ENCODE assay signal across 26 cellular contexts in genomic region chr12:25248137-25248536, GRCh38. TPM values are rescaled to one million over a fixed set of nuclear protein-coding genes. Genes with fewer than 3 reads are reported as not detected.
DNase-seq lines count a peak whose midpoint lies in the region; ATAC-seq, FAIRE-seq and TF ChIP-seq lines count a peak whose summit lies in the region.
"Had no signal": no experiment of that assay in that cellular context is flagged by ENCODE, and none has a peak within 500 bp of the region (broad histone marks: within the 10 kb centered on the region; RNA-seq: fewer than 3 reads in every experiment).

No MANE protein-coding gene starts in this region.

- H2AFZ ChIP-seq in GM23338, result no peak overlapping the region
- H2AFZ ChIP-seq in GM12878 (ENCODE audit: control insufficient read depth, low read depth, low read length), result no peak overlapping the region

- H3F3A ChIP-seq in GM23338 (replicated peaks; ENCODE audit: low read depth), result no peaks in the 10 kb centered on the region

- H3K4me1 ChIP-seq in GM23338 (ENCODE audit: insufficient read depth) (peaks cover 4% of the 10 kb centered on the region), GM12878 (ENCODE audit: control insufficient read depth, insufficient read depth, low read length) (peaks cover 2% of the 10 kb centered on the region)

- BruUV-seq in GM12878 (replicated peaks; lab: Mats Ljungman, UMichigan), result no TSS peak

- H3K4me3 ChIP-seq in GM23338 (no peak overlapping the region), GM12878 (no peak overlapping the region)
- H3K4me3 ChIP-seq: body of pancreas, heart right ventricle, ovary, SJSA1, testis had no signal

- FAIRE-seq in GM12878 (lab: Jason Lieb, UNC), result no peak

- no peak overlapping the region for H3K9ac ChIP-seq in GM12878 (ENCODE audit: control insufficient read depth, insufficient read depth, low read length)

- H4K20me1 ChIP-seq in GM23338 (replicated peaks; ENCODE audit: insufficient read depth) (peaks cover 31% of the 10 kb centered on the region), GM12878 (ENCODE audit: control insufficient read depth, insufficient read depth) (no peaks in the 10 kb centered on the region)

- 98% methylated on average over 20 of the region's 20 CpGs for WGBS in GM12878 (ENCODE audit: insufficient coverage, insufficient replicate concordance, low lambda C conversion rate, missing lambda C conversion rate)

- RAD21 ChIA-PET in GM12878 (lab: Charles Lee; ENCODE audit: unreplicated experiment), result no interaction called here

- no peak overlapping the region for H3K4me3 Mint-ChIP-seq in CD4-positive, alpha-beta T cell
- H3K4me3 Mint-ChIP-seq in GM23338, result 0 out of 3 replicates have a peak overlapping the region, but pooled peaks have one; percentile 27
- peak overlapping the region; percentile 61 for H3K4me3 Mint-ChIP-seq in nephron progenitor cell
- H3K4me3 Mint-ChIP-seq: activated CD8-positive, alpha-beta memory T cell treated with anti-CD3 and anti-CD28 coated beads, Interleukin-2, amount 10 ng/mL, durations not matched to agents 7 days and 5 days; memory B cell had no signal

- intact Hi-C loops in CD4-positive, alpha-beta T cell (cut with DNase I, micrococcal nuclease), result loop anchor here in 1 of 2 experiments (10.0 kb wide), 1 partner anchor 77 kb away; no protein-coding TSS in a partner anchor
- intact Hi-C loops in GM12878 (cut with micrococcal nuclease; ENCODE audit: unreplicated experiment), result no loop called here

- peaks cover 53% of the 10 kb centered on the region for H3K36me3 Mint-ChIP-seq in CD4-positive, alpha-beta T cell (ENCODE audit: low read depth)
- H3K36me3 Mint-ChIP-seq in GM23338 (ENCODE audit: low read depth), result peaks cover 13% of the 10 kb centered on the region; the same call in 2 of the 3 replicates
- H3K36me3 Mint-ChIP-seq in nephron progenitor cell (ENCODE audit: low read depth), result peaks cover 35% of the 10 kb centered on the region

- H3K36me3 ChIP-seq in GM23338 (ENCODE audit: insufficient read depth) (no peaks in the 10 kb centered on the region), GM12878 (ENCODE audit: control insufficient read depth in 2 of 2, insufficient read depth in 2 of 2, low read length in 1 of 2) (no peaks in the 10 kb centered on the region; a peak in 1 of 4 replicates)
- H3K36me3 ChIP-seq: ovary had no signal

- peak overlapping the region; percentile 85 for H3K27ac Mint-ChIP-seq in CD4-positive, alpha-beta T cell
- 0 out of 2 replicates have a peak overlapping the region, but pooled peaks have one; percentile 50 for H3K27ac Mint-ChIP-seq in GM23338
- H3K27ac Mint-ChIP-seq in nephron progenitor cell, result no peak overlapping the region
- H3K27ac Mint-ChIP-seq: activated CD8-positive, alpha-beta memory T cell treated with anti-CD3 and anti-CD28 coated beads, Interleukin-2, amount 10 ng/mL, durations not matched to agents 7 days and 5 days; stimulated activated naive B cell treated with anti-CD40 and anti-IgM and Interleukin-4, amounts not matched to agents 10 μg/mL and 1 μg/mL and 100 μg/mL, for 72 hours had no signal

- POLR2A ChIA-PET in CD4-positive, alpha-beta T cell (lab: Charles Lee), result interaction anchor here (1.2 to 1.6 kb wide), 3 partner anchors 76 to 137 kb away, joined by 3 to 6 read pairs (median 4); no protein-coding TSS in a partner anchor
- POLR2A ChIA-PET in GM12878 (lab: Charles Lee), result interaction anchor here (1.6 kb wide), 1 partner anchor 73 kb away, joined by 3 read pairs; no protein-coding TSS in a partner anchor

- no peak for DNase-seq in CD4-positive, alpha-beta T cell
- DNase-seq in GM23338 (ENCODE audit: low spot score) (peak; percentile 50), GM12878 (ENCODE audit: low read depth, low spot score) (no peak), nephron progenitor cell (no peak), iPS-NIHi11 (ENCODE audit: low spot score) (no peak), A172 (ENCODE audit: low spot score) (no peak)
- DNase-seq: activated CD4-positive, alpha-beta T cell treated with anti-CD3 and anti-CD28 coated beads for 48 hours; activated CD8-positive, alpha-beta memory T cell treated with anti-CD3 and anti-CD28 coated beads, Interleukin-2, amount 10 ng/mL, durations not matched to agents 7 days and 5 days; activated effector memory CD4-positive, alpha-beta T cell treated with Interleukin-2 at 50 U/mL for 16 hours; body of pancreas; CD4-positive, alpha-beta memory T cell; effector CD4-positive, alpha-beta T cell; heart right ventricle; left colon; NCI-H1092; NCI-H187 treated with DMSO at 0.1 percent for 48 hours; NCI-H524 treated with DMSO at 0.1 percent for 48 hours; ovary; stimulated activated CD4-positive, alpha-beta T cell treated with anti-CD3 and anti-CD28 coated beads, Interleukin-4, amount 100 ng/mL, for 1 hour; stimulated activated naive B cell treated with anti-CD40 and anti-IgM and Interleukin-4, amounts not matched to agents 10 μg/mL and 1 μg/mL and 100 μg/mL, for 72 hours; testis had no signal

- SMC1A ChIA-PET in GM12878 (lab: Charles Lee; ENCODE audit: uncharacterized antibody, unreplicated experiment), result interaction anchor here (0.8 to 1.4 kb wide), 6 partner anchors 14 to 346 kb away, joined by 3 to 12 read pairs (median 4); no protein-coding TSS in a partner anchor

- H3K9me3 Mint-ChIP-seq in CD4-positive, alpha-beta T cell, result no peaks in the 10 kb centered on the region
- H3K9me3 Mint-ChIP-seq in GM23338, result no peaks in the 10 kb centered on the region
- H3K9me3 Mint-ChIP-seq in nephron progenitor cell, result peaks cover 4% of the 10 kb centered on the region
- H3K9me3 Mint-ChIP-seq: CD4-positive, alpha-beta memory T cell had no signal

- TF ChIP-seq EP300 in GM12878 (IDR thresholded peaks at IDR 0.05; ENCODE audit: borderline replicate concordance in 1 of 2, control insufficient read depth in 1 of 2, low read depth in 2 of 2, low read length in 2 of 2), result no peak

- peaks cover 70% of the 10 kb centered on the region for H3K4me1 Mint-ChIP-seq in CD4-positive, alpha-beta T cell (ENCODE audit: low read depth)
- H3K4me1 Mint-ChIP-seq in GM23338 (peaks cover 24% of the 10 kb centered on the region), nephron progenitor cell (peaks cover 33% of the 10 kb centered on the region)

- TF ChIP-seq CTCF in CD4-positive, alpha-beta T cell (IDR thresholded peaks at IDR 0.05), result no peak
- TF ChIP-seq CTCF in GM23338 (conservative IDR thresholded peaks at IDR 0.05; ENCODE audit: low read depth in 2 of 2) (no peak), GM12878 (IDR thresholded peaks at IDR 0.05 in 2 of 3, conservative IDR thresholded peaks at IDR 0.05 in 1 of 3; ENCODE audit: control insufficient read depth in 2 of 3, extremely low read depth in 1 of 3, insufficient read depth in 1 of 3, low read depth in 3 of 3, low read length in 3 of 3) (no peak), nephron progenitor cell (IDR thresholded peaks at IDR 0.05) (no peak)

- in situ Hi-C loops in GM12878 (cut with MboI), result no loop called here

- H3K9me3 ChIP-seq in CD4-positive, alpha-beta T cell (ENCODE audit: control insufficient read depth, low read length), result no peaks in the 10 kb centered on the region
- no peaks in the 10 kb centered on the region; the same call in 1 of the 3 replicates for H3K9me3 ChIP-seq in GM12878 (replicated peaks; ENCODE audit: control insufficient read depth, insufficient read depth, low read length)
- H3K9me3 ChIP-seq: body of pancreas, heart right ventricle, ovary, SJSA1, testis had no signal

- H3K27me3 Mint-ChIP-seq in CD4-positive, alpha-beta T cell, result no peaks in the 10 kb centered on the region
- H3K27me3 Mint-ChIP-seq in GM23338 (ENCODE audit: insufficient read depth, low read depth, poor library complexity) (peaks cover 4% of the 10 kb centered on the region), nephron progenitor cell (ENCODE audit: low read depth, poor library complexity) (peaks cover under 1% of the 10 kb centered on the region)
- H3K27me3 Mint-ChIP-seq: CD4-positive, alpha-beta memory T cell; memory B cell; stimulated activated naive B cell treated with anti-CD40 and anti-IgM and Interleukin-4, amounts not matched to agents 10 μg/mL and 1 μg/mL and 100 μg/mL, for 72 hours had no signal

- H3K27me3 ChIP-seq in CD4-positive, alpha-beta T cell (ENCODE audit: control insufficient read depth, insufficient read depth, low read length), result no peaks in the 10 kb centered on the region
- peaks cover 13% of the 10 kb centered on the region; the same call in 1 of the 2 replicates for H3K27me3 ChIP-seq in GM23338 (ENCODE audit: insufficient read depth)
- no peaks in the 10 kb centered on the region for H3K27me3 ChIP-seq in GM12878 (replicated peaks in 1 of 2; ENCODE audit: control insufficient read depth in 2 of 2, insufficient read depth in 2 of 2, low read length in 1 of 2)
- H3K27me3 ChIP-seq: body of pancreas, heart right ventricle, ovary, SJSA1, testis had no signal

- no peaks in the 10 kb centered on the region for H3K9me2 ChIP-seq in GM23338 (ENCODE audit: insufficient read depth)

- H3K4me2 ChIP-seq in GM23338 (no peak overlapping the region), GM12878 (ENCODE audit: control insufficient read depth, insufficient read depth) (no peak overlapping the region)

- CTCF ChIA-PET in CD4-positive, alpha-beta T cell (lab: Charles Lee), result interaction anchor here (1.8 kb wide), 1 partner anchor 139 kb away, joined by 10 read pairs; no protein-coding TSS in a partner anchor
- CTCF ChIA-PET in GM12878 (lab: Yijun Ruan, JAX), result no interaction called here

- TF ChIP-seq POLR2A in GM12878 (IDR thresholded peaks at IDR 0.05; ENCODE audit: low read depth, low read length), result no peak

- H3K79me2 ChIP-seq in GM23338 (replicated peaks; ENCODE audit: insufficient read depth) (peaks cover 71% of the 10 kb centered on the region), GM12878 (ENCODE audit: control insufficient read depth, insufficient read depth, low read length) (peaks cover 31% of the 10 kb centered on the region)

- ATAC-seq in CD4-positive, alpha-beta T cell (ENCODE audit: poor library complexity), result no peak
- ATAC-seq in GM23338, result no peak
- no peak for ATAC-seq in GM12878
- no peak for ATAC-seq in HG03439 (IDR thresholded peaks at IDR 0.05; ENCODE audit: unreplicated experiment)
- ATAC-seq: activated CD8-positive, alpha-beta memory T cell treated with anti-CD3 and anti-CD28 coated beads, Interleukin-2, amount 10 ng/mL, durations not matched to agents 7 days and 5 days; body of pancreas; heart right ventricle; left colon; stimulated activated naive B cell treated with anti-CD40 and anti-IgM and Interleukin-4, amounts not matched to agents 10 μg/mL and 1 μg/mL and 100 μg/mL, for 72 hours had no signal

- H3K27ac ChIP-seq in CD4-positive, alpha-beta T cell (ENCODE audit: low read depth, low read length), result no peak overlapping the region
- H3K27ac ChIP-seq in GM23338 (ENCODE audit: low read depth), result no peak overlapping the region
- no peak overlapping the region for H3K27ac ChIP-seq in GM12878 (ENCODE audit: control insufficient read depth, insufficient read depth)
- H3K27ac ChIP-seq: body of pancreas, heart right ventricle, ovary, SJSA1, testis had no signal

- TF ChIP-seq RAD21 in GM12878 (IDR thresholded peaks at IDR 0.05; ENCODE audit: insufficient read depth, low read depth, low read length), result no peak

RNA-seq across cellular contexts. Expression of gene KRAS, which starts 2.6 kb away (rescaled TPM):
- 10 to 100 TPM; 45.0 to 48.7 TPM for total RNA-seq in CD4-positive, alpha-beta T cell
- 51.0 and 54.7 TPM in 2 replicates for total RNA-seq in GM23338 (2014; rRNA removed; shearing (Covaris generic))
- polyA plus RNA-seq in GM23338 (2016; fragmentation: Nextera tagmentation; extraction: Ambion mirVana) (101 and 131 TPM in 2 replicates), GM12878 (2011; rRNA removed) (23.8 and 38.7 TPM in 2 replicates), GM12878 (2014; fragmentation: Illumina TruSeq; extraction: Trizol) (9.3 and 12.5 TPM in 2 replicates), GM12878 (2014; fragmentation: Nextera tagmentation; extraction: Ambion mirVana) (1 to 10 TPM; 3.1 to 6.1 TPM), GM12878 (2014; rRNA removed) (4.8 and 6.1 TPM in 2 replicates), GM12878 (2016; fragmentation: Nextera tagmentation; extraction: Ambion mirVana) (10 to 100 TPM; 15.7 to 17.6 TPM)
- total RNA-seq in GM12878 (2013; cell fraction: nucleolus; rRNA removed), result 8.9 and 9.4 TPM in 2 replicates
- total RNA-seq in GM12878 (2014; rRNA removed) (4.9 and 5.6 TPM in 2 replicates), GM12878 (2014; rRNA removed; fragmentation: Illumina TruSeq; extraction: Trizol) (5.9 and 6.6 TPM in 2 replicates), GM12878 (2021) (8.3 and 9.4 TPM in 2 replicates)
- polyA plus RNA-seq in GM12878 (2011; ENCODE audit: low read depth), result 3.1 TPM
- 8.5 and 10.5 TPM in 2 replicates for polyA plus RNA-seq in GM12878 (2011; cell fraction: cytosol; rRNA removed)
- polyA plus RNA-seq in GM12878 (2011; cell fraction: nucleus; rRNA removed), result 7.4 and 7.8 TPM in 2 replicates
- polyA plus RNA-seq in GM12878 (2012), result 6.1 and 6.2 TPM in 2 replicates
- polyA minus RNA-seq in GM12878 (2011; rRNA and poly(A)+ RNA removed), result 12.1 and 15.8 TPM in 2 replicates
- 8.4 and 10.0 TPM in 2 replicates for polyA minus RNA-seq in GM12878 (2011; cell fraction: cytosol; rRNA and poly(A)+ RNA removed)
- polyA minus RNA-seq in GM12878 (2011; cell fraction: nucleus; rRNA and poly(A)+ RNA removed), result 8.3 and 14.4 TPM in 2 replicates
- 16.9 and 17.1 TPM in 2 replicates for total RNA-seq in A172 (2014; rRNA removed; shearing (Covaris generic))

RNA-seq across cellular contexts. Expression of gene ETFRF1, which starts 53.1 kb away (rescaled TPM):
- 10 to 100 TPM; 32.9 to 39.8 TPM for total RNA-seq in CD4-positive, alpha-beta T cell
- 4.0 and 8.1 TPM in 2 replicates for total RNA-seq in GM23338 (2014; rRNA removed; shearing (Covaris generic))
- polyA plus RNA-seq in GM23338 (2016; fragmentation: Nextera tagmentation; extraction: Ambion mirVana) (13.9 and 14.2 TPM in 2 replicates), GM12878 (2011; rRNA removed) (9.9 and 21.5 TPM in 2 replicates), GM12878 (2014; fragmentation: Illumina TruSeq; extraction: Trizol) (30.1 and 38.2 TPM in 2 replicates), GM12878 (2014; fragmentation: Nextera tagmentation; extraction: Ambion mirVana) (10 to 100 TPM; 48.2 to 59.6 TPM), GM12878 (2014; rRNA removed) (11.2 and 16.3 TPM in 2 replicates), GM12878 (2016; fragmentation: Nextera tagmentation; extraction: Ambion mirVana) (10 to 100 TPM; 36.9 to 44.5 TPM)
- 25.8 and 34.9 TPM in 2 replicates for total RNA-seq in GM12878 (2013; cell fraction: nucleolus; rRNA removed)
- total RNA-seq in GM12878 (2014; rRNA removed) (16.3 and 18.1 TPM in 2 replicates), GM12878 (2014; rRNA removed; fragmentation: Illumina TruSeq; extraction: Trizol) (22.4 and 23.8 TPM in 2 replicates), GM12878 (2021) (11.8 and 12.0 TPM in 2 replicates)
- 7.1 TPM for polyA plus RNA-seq in GM12878 (2011; ENCODE audit: low read depth)
- 3.1 and 3.4 TPM in 2 replicates for polyA plus RNA-seq in GM12878 (2011; cell fraction: cytosol; rRNA removed)
- polyA plus RNA-seq in GM12878 (2011; cell fraction: nucleus; rRNA removed), result 4.5 and 5.2 TPM in 2 replicates
- polyA plus RNA-seq in GM12878 (2012), result 11.0 and 12.1 TPM in 2 replicates
- polyA minus RNA-seq in GM12878 (2011; rRNA and poly(A)+ RNA removed), result 4.4 and 5.5 TPM in 2 replicates
- polyA minus RNA-seq in GM12878 (2011; cell fraction: cytosol; rRNA and poly(A)+ RNA removed), result 1.2 and 2.1 TPM in 2 replicates
- polyA minus RNA-seq in GM12878 (2011; cell fraction: nucleus; rRNA and poly(A)+ RNA removed), result 7.1 and 7.7 TPM in 2 replicates
- total RNA-seq in A172 (2014; rRNA removed; shearing (Covaris generic)), result 35.6 and 36.7 TPM in 2 replicates

RNA-seq across cellular contexts. Expression of gene DNAI7, which starts 53.2 kb away (rescaled TPM):
- under 1 TPM in 1 of 2 experiments, not detected in 1; 0.36 TPM for total RNA-seq in CD4-positive, alpha-beta T cell
- not detected in 2 replicates for total RNA-seq in GM23338 (2014; rRNA removed; shearing (Covaris generic))
- polyA plus RNA-seq in GM23338 (2016; fragmentation: Nextera tagmentation; extraction: Ambion mirVana) (0.08 TPM in 1 of 2 replicates, not detected in the other), GM12878 (2011; rRNA removed) (0.04 TPM in 1 of 2 replicates, not detected in the other), GM12878 (2014; fragmentation: Illumina TruSeq; extraction: Trizol) (0.07 TPM in 1 of 2 replicates, not detected in the other), GM12878 (2014; fragmentation: Nextera tagmentation; extraction: Ambion mirVana) (under 1 TPM; 0.11 to 0.48 TPM), GM12878 (2014; rRNA removed) (0.05 and 0.08 TPM in 2 replicates), GM12878 (2016; fragmentation: Nextera tagmentation; extraction: Ambion mirVana) (under 1 TPM; 0.15 to 0.29 TPM)
- not detected in 2 replicates for total RNA-seq in GM12878 (2013; cell fraction: nucleolus; rRNA removed)
- total RNA-seq in GM12878 (2014; rRNA removed) (0.05 TPM in 1 of 2 replicates, not detected in the other), GM12878 (2014; rRNA removed; fragmentation: Illumina TruSeq; extraction: Trizol) (not detected in 2 replicates), GM12878 (2021) (not detected in 2 replicates)
- not detected for polyA plus RNA-seq in GM12878 (2011; ENCODE audit: low read depth)
- polyA plus RNA-seq in GM12878 (2011; cell fraction: cytosol; rRNA removed), result not detected in 2 replicates
- polyA plus RNA-seq in GM12878 (2011; cell fraction: nucleus; rRNA removed), result 0.07 TPM in 1 of 2 replicates, not detected in the other
- polyA plus RNA-seq in GM12878 (2012), result 0.11 and 0.15 TPM in 2 replicates
- polyA minus RNA-seq in GM12878 (2011; rRNA and poly(A)+ RNA removed), result not detected in 2 replicates
- not detected in 2 replicates for polyA minus RNA-seq in GM12878 (2011; cell fraction: cytosol; rRNA and poly(A)+ RNA removed)
- not detected in 2 replicates for polyA minus RNA-seq in GM12878 (2011; cell fraction: nucleus; rRNA and poly(A)+ RNA removed)
- total RNA-seq in A172 (2014; rRNA removed; shearing (Covaris generic)), result 0.38 TPM in 1 of 2 replicates, not detected in the other
- total RNA-seq: fibroblast of villous mesenchyme; T-helper 1 cell treated with Interleukin-12 subunit alpha and Interleukin-12 subunit beta and Interleukin-4 antibody, amounts not matched to agents 30 ng/mL and 1 ng/mL, for 36 hours had no signal
